In genomic region chr16:85274924-85275323, GRCh38 we compare ENCODE assay signal across 11 cellular contexts.
"Had no signal": no experiment of that assay in that cellular context is flagged by ENCODE, and none has a peak within 500 bp of the region (broad histone marks: within the 10 kb centered on the region; RNA-seq: fewer than 3 reads in every experiment).

No MANE protein-coding gene starts in this region.

- H3K9me3 Mint-ChIP-seq: activated CD4-positive, alpha-beta memory T cell treated with anti-CD3 and anti-CD28 coated beads for 36 hours; activated naive CD8-positive, alpha-beta T cell treated with anti-CD3 and anti-CD28 coated beads, Interleukin-2, amount 50 U/mL, for 24 hours; dendritic cell treated with granulocyte-macrophage colony-stimulating factor and Interleukin-4, amounts not matched to agents 40 ng/mL and 50 ng/mL, for 4 days; naive thymus-derived CD4-positive, alpha-beta T cell; neural progenitor cell had no signal

- H3K4me1 Mint-ChIP-seq: activated naive CD8-positive, alpha-beta T cell treated with anti-CD3 and anti-CD28 coated beads, Interleukin-2, amount 50 U/mL, for 24 hours had no signal

- H3K27ac Mint-ChIP-seq: activated CD4-positive, alpha-beta memory T cell treated with anti-CD3 and anti-CD28 coated beads for 36 hours; activated naive CD8-positive, alpha-beta T cell treated with anti-CD3 and anti-CD28 coated beads, Interleukin-2, amount 50 U/mL, for 24 hours; dendritic cell treated with granulocyte-macrophage colony-stimulating factor and Interleukin-4, amounts not matched to agents 40 ng/mL and 50 ng/mL, for 4 days; naive thymus-derived CD4-positive, alpha-beta T cell; neural progenitor cell had no signal

- H3K4me1 ChIP-seq: lower lobe of right lung, upper lobe of right lung had no signal

- FAIRE-seq: endometrium had no signal

- H3K4me3 Mint-ChIP-seq: activated CD4-positive, alpha-beta memory T cell treated with anti-CD3 and anti-CD28 coated beads for 36 hours; activated naive CD8-positive, alpha-beta T cell treated with anti-CD3 and anti-CD28 coated beads, Interleukin-2, amount 50 U/mL, for 24 hours; brain; dendritic cell treated with granulocyte-macrophage colony-stimulating factor and Interleukin-4, amounts not matched to agents 40 ng/mL and 50 ng/mL, for 4 days; naive thymus-derived CD4-positive, alpha-beta T cell had no signal

- H3K27ac ChIP-seq: lower lobe of right lung, neural progenitor cell, sigmoid colon, upper lobe of right lung had no signal

- H3K4me2 ChIP-seq: neural progenitor cell had no signal

- DNase-seq: T1000 had no signal

- H3K36me3 Mint-ChIP-seq: activated CD4-positive, alpha-beta memory T cell treated with anti-CD3 and anti-CD28 coated beads for 36 hours; brain; naive thymus-derived CD4-positive, alpha-beta T cell; neural progenitor cell had no signal

- H3K27me3 ChIP-seq: neural progenitor cell, sigmoid colon, upper lobe of right lung had no signal

- H3K4me3 ChIP-seq: lower lobe of right lung, neural progenitor cell, sigmoid colon, upper lobe of right lung had no signal

- H3K9ac ChIP-seq: neural progenitor cell had no signal

- H2AFZ ChIP-seq: neural progenitor cell had no signal

- H3K9me3 ChIP-seq: lower lobe of right lung, sigmoid colon, upper lobe of right lung had no signal

- H3K36me3 ChIP-seq: lower lobe of right lung, neural progenitor cell, sigmoid colon, upper lobe of right lung had no signal
